Comparison of ENCODE assay signal across 32 cellular contexts in the genomic region with DNA sequence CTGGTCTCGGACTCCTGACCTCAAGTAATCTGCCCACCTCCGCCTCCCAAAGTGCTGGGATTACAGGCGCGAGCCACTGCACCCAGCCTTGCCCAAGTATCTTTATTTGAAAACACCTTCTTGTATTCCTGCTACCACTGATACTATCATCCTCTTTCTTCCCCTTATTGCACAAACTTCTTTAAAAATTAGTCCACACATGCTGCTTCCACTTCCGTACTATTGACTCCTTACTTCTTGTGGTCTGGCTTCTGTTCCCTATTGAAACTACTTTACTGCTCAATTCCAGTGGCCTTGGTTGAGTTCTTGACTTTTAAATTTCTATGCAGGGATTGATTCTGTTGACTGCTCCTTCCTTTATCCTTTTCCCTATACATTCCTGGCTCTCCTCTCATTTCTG. TPM values are rescaled to one million over a fixed set of nuclear protein-coding genes. Genes with fewer than 3 reads are reported as not detected.
A peak's percentile ranks its signal among the peaks of the same experiment; 100 is the strongest.
DNase-seq lines count a peak whose midpoint lies in the region; ATAC-seq and TF ChIP-seq lines count a peak whose summit lies in the region.
"Had no signal": no experiment of that assay in that cellular context is flagged by ENCODE, and none has a peak within 500 bp of the region (broad histone marks: within the 10 kb centered on the region; RNA-seq: fewer than 3 reads in every experiment).

No MANE protein-coding gene starts in this region.

- POLR2A ChIA-PET in CD4-positive, alpha-beta memory T cell (lab: Charles Lee; ENCODE audit: partially characterized antibody), result no interaction called here

- peak; percentile 3 to 59 for DNase-seq in HL-60 (ENCODE audit: low read depth in 1 of 2, low spot score in 1 of 2)
- DNase-seq in NOMO-1 (lab: John Stamatoyannopoulos, UW; ENCODE audit: unreplicated experiment in 2 of 2), result peak; percentile 68 to 92
- no peak for DNase-seq in T-helper 17 cell
- peak; percentile 15 for DNase-seq in medulla oblongata (ENCODE audit: extremely low spot score)
- DNase-seq in heart left ventricle, result no peak
- DNase-seq in CD4-positive, alpha-beta memory T cell, result no peak
- no peak for DNase-seq in NCI-H1417 (lab: John Stamatoyannopoulos, UW)
- DNase-seq in mesothelial cell of epicardium (ENCODE audit: low spot score in 2 of 2, unreplicated experiment in 2 of 2), result no peak
- DNase-seq: activated CD4-positive, alpha-beta memory T cell treated with anti-CD3 and anti-CD28 coated beads, Interleukin-2, amount 10 ng/mL, durations not matched to agents 7 days and 5 days; activated CD4-positive, CD25-positive, alpha-beta regulatory T cell treated with anti-CD3 and anti-CD28 coated beads, Interleukin-2, amount 50 U/mL, for 72 hours; activated CD8-positive, alpha-beta memory T cell treated with anti-CD3 and anti-CD28 coated beads, Interleukin-2, amount 50 U/mL, for 4 hours; activated naive CD4-positive, alpha-beta T cell treated with anti-CD3 and anti-CD28 coated beads, Interleukin-2, amount 50 U/mL, for 16 hours; amygdala; brain microvascular endothelial cell; cerebellar nuclear complex; DND-41; gastrocnemius medialis; hippocampal formation; Karpas-422; NCI-H1048; NCI-H1930; NCI-H524 treated with DMSO at 0.1 percent for 48 hours; SJCRH30; stimulated activated naive CD4-positive, alpha-beta T cell treated with Interleukin-2 at 50 U/mL for 16 hours; T-cell had no signal

- H3K36me3 ChIP-seq in heart left ventricle, result peaks cover 0 to 5% (median 0%) of the 10 kb centered on the region in 9 donors
- peaks cover 10% of the 10 kb centered on the region for H3K36me3 ChIP-seq in CD4-positive, alpha-beta memory T cell (ENCODE audit: insufficient read depth, low read length)
- H3K36me3 ChIP-seq: brain microvascular endothelial cell, gastrocnemius medialis, right atrium auricular region, SJCRH30, suprapubic skin had no signal

- 79 to 93% (median 90%) methylated on average over 5 of the region's 5 CpGs for WGBS in heart left ventricle, 4 donors

- H3K4me3 Mint-ChIP-seq in T-helper 17 cell (no peak overlapping the region), mesothelial cell of epicardium (no peak overlapping the region)
- H3K4me3 Mint-ChIP-seq in CD4-positive, alpha-beta memory T cell, result no peak overlapping the region
- H3K4me3 Mint-ChIP-seq: activated CD4-positive, alpha-beta memory T cell treated with anti-CD3 and anti-CD28 coated beads, Interleukin-2, amount 10 ng/mL, durations not matched to agents 7 days and 5 days; T-cell had no signal

- H3K9me3 ChIP-seq in T-helper 17 cell (ENCODE audit: control insufficient read depth, low read length, poor library complexity, severe bottlenecking), result no peaks in the 10 kb centered on the region
- no peaks in the 10 kb centered on the region for H3K9me3 ChIP-seq in heart left ventricle
- no peaks in the 10 kb centered on the region for H3K9me3 ChIP-seq in CD4-positive, alpha-beta memory T cell (ENCODE audit: control insufficient read depth in 1 of 2, low read length in 2 of 2)
- H3K9me3 ChIP-seq: gastrocnemius medialis, right atrium auricular region, SJCRH30, suprapubic skin had no signal

- H3K36me3 Mint-ChIP-seq in T-helper 17 cell (ENCODE audit: low read depth), result peaks cover 14% of the 10 kb centered on the region
- H3K36me3 Mint-ChIP-seq in CD4-positive, alpha-beta memory T cell, result peaks cover 5 to 52% of the 10 kb centered on the region in 2 donors
- peaks cover 18% of the 10 kb centered on the region for H3K36me3 Mint-ChIP-seq in mesothelial cell of epicardium

- H3K4me1 Mint-ChIP-seq in T-helper 17 cell (peaks cover 19% of the 10 kb centered on the region), mesothelial cell of epicardium (no peaks in the 10 kb centered on the region)
- peaks cover 0 to 12% (median 5%) of the 10 kb centered on the region in 4 donors for H3K4me1 Mint-ChIP-seq in CD4-positive, alpha-beta memory T cell

- CTCF ChIA-PET in CD4-positive, alpha-beta memory T cell (lab: Charles Lee; ENCODE audit: partially characterized antibody), result interaction anchor here (0.6 kb wide), 1 partner anchor 11 kb away, joined by 3 read pairs; no protein-coding TSS in a partner anchor

- no peaks in the 10 kb centered on the region for H3K4me1 ChIP-seq in heart left ventricle
- H3K4me1 ChIP-seq in CD4-positive, alpha-beta memory T cell (ENCODE audit: insufficient read depth, low read length), result no peaks in the 10 kb centered on the region
- H3K4me1 ChIP-seq: gastrocnemius medialis, parathyroid adenoma, right atrium auricular region, SJCRH30, suprapubic skin had no signal

- intact Hi-C loops in heart left ventricle (cut with DNase I), result no loop called here
- intact Hi-C loops in CD4-positive, alpha-beta memory T cell (cut with micrococcal nuclease), result no loop called here

- peaks cover 0 to 1% (median 0%) of the 10 kb centered on the region in 8 donors for H3K9me3 Mint-ChIP-seq in CD4-positive, alpha-beta memory T cell
- H3K9me3 Mint-ChIP-seq in mesothelial cell of epicardium, result peaks cover 42% of the 10 kb centered on the region
- H3K9me3 Mint-ChIP-seq: activated CD4-positive, alpha-beta memory T cell treated with anti-CD3 and anti-CD28 coated beads, Interleukin-2, amount 10 ng/mL, durations not matched to agents 7 days and 5 days; T-cell had no signal

- TF ChIP-seq CTCF in HL-60 (IDR thresholded peaks at IDR 0.05; ENCODE audit: insufficient read depth, low read length) (no peak), heart left ventricle (IDR thresholded peaks at IDR 0.05) (no peak), mesothelial cell of epicardium (IDR thresholded peaks at IDR 0.05; ENCODE audit: unreplicated experiment) (no peak)

- H3K4me3 ChIP-seq in HL-60 (replicated peaks; ENCODE audit: insufficient read depth, low read length), result no peak overlapping the region
- H3K4me3 ChIP-seq in heart left ventricle, result no peak overlapping the region
- no peak overlapping the region for H3K4me3 ChIP-seq in CD4-positive, alpha-beta memory T cell (ENCODE audit: low read length in 2 of 2)
- H3K4me3 ChIP-seq: gastrocnemius medialis, right atrium auricular region, SJCRH30, smooth muscle cell, suprapubic skin had no signal

- H3K27ac ChIP-seq in HL-60 (replicated peaks) (no peak overlapping the region; the same call in 1 of the 2 replicates), heart left ventricle (no peak overlapping the region)
- no peak overlapping the region for H3K27ac ChIP-seq in CD4-positive, alpha-beta memory T cell (ENCODE audit: low read depth, low read length)
- H3K27ac ChIP-seq: brain microvascular endothelial cell, C4-2B, gastrocnemius medialis, parathyroid adenoma, right atrium auricular region, SJCRH30, suprapubic skin had no signal

- H3K27me3 ChIP-seq in HL-60 (ENCODE audit: insufficient read depth, poor library complexity, severe bottlenecking), result no peaks in the 10 kb centered on the region
- no peaks in the 10 kb centered on the region for H3K27me3 ChIP-seq in heart left ventricle
- no peaks in the 10 kb centered on the region for H3K27me3 ChIP-seq in CD4-positive, alpha-beta memory T cell (ENCODE audit: insufficient read depth, low read length)
- H3K27me3 ChIP-seq: brain microvascular endothelial cell, gastrocnemius medialis, right atrium auricular region, SJCRH30, suprapubic skin had no signal

- TF ChIP-seq POLR2A in heart left ventricle (IDR thresholded peaks at IDR 0.05), result no peak

- ATAC-seq in T-helper 17 cell (no peak), heart left ventricle (no peak)
- ATAC-seq: gastrocnemius medialis, HCT116, HepG2, T-cell had no signal

- H3K27ac Mint-ChIP-seq in T-helper 17 cell, result peak overlapping the region; percentile 49
- H3K27ac Mint-ChIP-seq in CD4-positive, alpha-beta memory T cell, result no peak overlapping the region
- H3K27ac Mint-ChIP-seq in mesothelial cell of epicardium, result no peak overlapping the region
- H3K27ac Mint-ChIP-seq: activated CD4-positive, alpha-beta memory T cell treated with anti-CD3 and anti-CD28 coated beads, Interleukin-2, amount 10 ng/mL, durations not matched to agents 7 days and 5 days; T-cell had no signal

- H3K27me3 Mint-ChIP-seq in T-helper 17 cell (no peaks in the 10 kb centered on the region), mesothelial cell of epicardium (ENCODE audit: low read depth) (no peaks in the 10 kb centered on the region)
- no peaks in the 10 kb centered on the region for H3K27me3 Mint-ChIP-seq in CD4-positive, alpha-beta memory T cell
- H3K27me3 Mint-ChIP-seq: activated CD4-positive, alpha-beta memory T cell treated with anti-CD3 and anti-CD28 coated beads, Interleukin-2, amount 10 ng/mL, durations not matched to agents 7 days and 5 days had no signal

RNA-seq across cellular contexts. Expression of gene MTM1, which starts 38.8 kb away (rescaled TPM):
- total RNA-seq in T-helper 17 cell, result 10 to 100 TPM; 25.9 to 30.6 TPM
- total RNA-seq in heart left ventricle, result 10 to 100 TPM in 6 of 9 donors, 1 to 10 TPM in 3; 7.8 to 18.9 (median 11.9) TPM
- polyA plus RNA-seq in heart left ventricle, result 1 to 10 TPM; 2.2 to 7.3 TPM
- 10 to 100 TPM; 37.7 to 38.5 TPM for total RNA-seq in CD4-positive, alpha-beta memory T cell
- 10 to 100 TPM; 27.3 to 32.5 TPM for polyA plus RNA-seq in CD4-positive, alpha-beta memory T cell
- 8.9 to 10.9 TPM (median 9.2 TPM) in 3 replicates for total RNA-seq in mesothelial cell of epicardium

Comparison
In these comparisons a context has a peak if more than half of its experiments do, and no peak if none do; other contexts are left out.
1. DNase-seq: peak in HL-60 (2 of 2), NOMO-1 (2 of 2) and medulla oblongata (single experiment); none in T-helper 17 cell (0 of 3), heart left ventricle (0 of 5), CD4-positive, alpha-beta memory T cell (0 of 5), NCI-H1417 (0 of 3) and mesothelial cell of epicardium (0 of 2).